ENCODE assay signal across 8 cellular contexts in the genomic region with DNA sequence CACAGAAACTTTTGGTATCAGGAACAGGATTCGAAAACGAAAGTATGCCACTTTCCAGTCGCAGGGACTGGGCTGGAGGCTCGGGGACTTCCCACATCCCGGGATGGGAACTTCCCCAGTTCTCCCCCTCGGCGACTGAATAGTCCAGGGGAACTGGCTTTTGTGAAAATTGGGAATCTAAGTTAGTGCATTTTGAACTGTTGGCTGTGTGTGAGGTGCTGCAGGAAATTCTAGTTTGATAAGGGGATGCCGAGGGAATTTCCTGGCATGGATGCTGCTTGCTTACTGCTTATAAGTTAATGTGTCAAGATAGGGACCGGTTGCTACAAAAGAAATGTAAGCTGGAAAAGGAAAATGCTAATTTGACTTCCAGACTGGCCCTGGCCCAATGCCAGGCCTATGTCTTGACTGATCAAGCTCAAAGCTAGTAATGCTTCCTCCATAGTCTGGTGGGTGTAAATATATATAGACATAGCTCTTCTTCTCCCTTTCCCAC.
DNase-seq lines count a peak whose midpoint lies in the region; ATAC-seq, FAIRE-seq and TF ChIP-seq lines count a peak whose summit lies in the region.

No MANE protein-coding gene starts in this region.

- H3K4me1 Mint-ChIP-seq in activated CD4-positive, alpha-beta T cell treated with anti-CD3 and anti-CD28 coated beads, Interleukin-2, amount 10 ng/mL, durations not matched to agents 24 days and 14 days, result peaks cover 5% of the 10 kb centered on the region

- no peak overlapping the region for H3K27ac Mint-ChIP-seq in activated CD4-positive, alpha-beta T cell treated with anti-CD3 and anti-CD28 coated beads, Interleukin-2, amount 10 ng/mL, durations not matched to agents 24 days and 14 days

- H3K27me3 Mint-ChIP-seq in activated CD4-positive, alpha-beta T cell treated with anti-CD3 and anti-CD28 coated beads, Interleukin-2, amount 10 ng/mL, durations not matched to agents 24 days and 14 days, result peaks cover 31% of the 10 kb centered on the region

- peak overlapping the region; percentile 61 to 71 for H3K4me3 ChIP-seq in foreskin fibroblast (ENCODE audit: low read depth in 1 of 2, low read length in 2 of 2)

- FAIRE-seq in RCC 7860 (lab: Jason Lieb, UNC), result no peak

- H3K36me3 Mint-ChIP-seq in activated CD4-positive, alpha-beta T cell treated with anti-CD3 and anti-CD28 coated beads, Interleukin-2, amount 10 ng/mL, durations not matched to agents 24 days and 14 days (ENCODE audit: low read depth), result no peaks in the 10 kb centered on the region

- no peak for TF ChIP-seq CTCF in foreskin fibroblast (IDR thresholded peaks at IDR 0.05; ENCODE audit: low read depth, low read length)

- no peak for ATAC-seq in GM21447 (IDR thresholded peaks at IDR 0.05; ENCODE audit: unreplicated experiment)

- H3K9me3 Mint-ChIP-seq in activated CD4-positive, alpha-beta T cell treated with anti-CD3 and anti-CD28 coated beads, Interleukin-2, amount 10 ng/mL, durations not matched to agents 24 days and 14 days, result no peaks in the 10 kb centered on the region

- no peak for DNase-seq in activated CD4-positive, alpha-beta T cell treated with anti-CD3 and anti-CD28 coated beads, Interleukin-2, amount 10 ng/mL, durations not matched to agents 24 days and 14 days
- no peak for DNase-seq in activated CD4-positive, alpha-beta T cell treated with anti-CD3 and anti-CD28 coated beads for 4 hours
- DNase-seq in RCC 7860 (ENCODE audit: low spot score) (peak; percentile 50), foreskin fibroblast (peak; percentile 10 to 48), renal cortical epithelial cell (ENCODE audit: low read depth) (peak; percentile 85), islet precursor cell (no peak), NCI-H446 (lab: John Stamatoyannopoulos, UW) (no peak)

- intact Hi-C loops in activated CD4-positive, alpha-beta T cell treated with anti-CD3 and anti-CD28 coated beads, Interleukin-2, amount 10 ng/mL, durations not matched to agents 24 days and 14 days (cut with micrococcal nuclease), result no loop called here

- H3K4me3 Mint-ChIP-seq in activated CD4-positive, alpha-beta T cell treated with anti-CD3 and anti-CD28 coated beads, Interleukin-2, amount 10 ng/mL, durations not matched to agents 24 days and 14 days, result peak overlapping the region; percentile 28

Comparison
In these comparisons a context has a peak if more than half of its experiments do, and no peak if none do; other contexts are left out.
1. DNase-seq: peak in RCC 7860 (single experiment), foreskin fibroblast (2 of 2) and renal cortical epithelial cell (single experiment); none in activated CD4-positive, alpha-beta T cell treated with anti-CD3 and anti-CD28 coated beads, Interleukin-2, amount 10 ng/mL, durations not matched to agents 24 days and 14 days (single experiment), activated CD4-positive, alpha-beta T cell treated with anti-CD3 and anti-CD28 coated beads for 4 hours (0 of 2), islet precursor cell (single experiment) and NCI-H446 (0 of 2).